Comparison of ENCODE assay signal across 15 cellular contexts in the genomic region with DNA sequence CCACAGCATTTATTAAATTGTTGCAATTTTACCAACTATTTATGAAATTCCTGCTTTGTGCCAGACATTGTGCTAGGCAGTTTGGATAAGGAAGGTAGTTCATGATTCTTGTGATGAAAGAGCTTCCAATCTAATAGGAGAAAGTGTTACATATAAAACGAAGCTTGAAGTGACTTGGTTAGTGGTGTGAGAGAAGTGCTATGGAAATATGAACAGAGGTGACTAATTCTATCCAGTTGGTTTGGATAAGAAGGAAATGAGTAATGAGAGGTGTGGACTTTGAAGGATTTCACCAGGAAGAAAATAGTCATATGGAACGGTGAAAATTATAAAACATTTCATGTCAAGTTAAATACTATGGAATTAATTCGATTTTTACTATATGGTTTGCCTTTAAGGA. TPM values are rescaled to one million over a fixed set of nuclear protein-coding genes. Genes with fewer than 3 reads are reported as not detected.
DNase-seq lines count a peak whose midpoint lies in the region; ATAC-seq, FAIRE-seq and TF ChIP-seq lines count a peak whose summit lies in the region.
"Had no signal": no experiment of that assay in that cellular context is flagged by ENCODE, and none has a peak within 500 bp of the region (broad histone marks: within the 10 kb centered on the region; RNA-seq: fewer than 3 reads in every experiment).

No MANE protein-coding gene starts in this region.

- H3K27me3 Mint-ChIP-seq in osteocyte (ENCODE audit: unreplicated experiment), result no peaks in the 10 kb centered on the region
- H3K27me3 Mint-ChIP-seq: central memory CD8-positive, alpha-beta T cell; naive thymus-derived CD4-positive, alpha-beta T cell had no signal

- peak overlapping the region; percentile 60 for H3K9ac ChIP-seq in GM23248
- peak overlapping the region; percentile 12 for H3K9ac ChIP-seq in endothelial cell of umbilical vein (replicated peaks; ENCODE audit: extremely low read depth, insufficient read depth, low read length)

- ATAC-seq in GM21786 (IDR thresholded peaks at IDR 0.05; ENCODE audit: unreplicated experiment), result no peak
- ATAC-seq: activated CD8-positive, alpha-beta T cell treated with anti-CD3 and anti-CD28 coated beads, Interleukin-2, amount 10 ng/mL, durations not matched to agents 7 days and 5 days; naive thymus-derived CD4-positive, alpha-beta T cell had no signal

- H4K20me1 ChIP-seq in GM23248 (ENCODE audit: insufficient read depth), result no peaks in the 10 kb centered on the region
- no peaks in the 10 kb centered on the region for H4K20me1 ChIP-seq in endothelial cell of umbilical vein (replicated peaks; ENCODE audit: control insufficient read depth, extremely low read depth, insufficient read depth, low read length)
- H4K20me1 ChIP-seq in osteoblast (ENCODE audit: insufficient read depth, low read length), result no peaks in the 10 kb centered on the region

- CTCF ChIA-PET in endothelial cell of umbilical vein (lab: Charles Lee), result interaction anchor here (0.6 to 1.6 kb wide), 3 partner anchors 11 to 66 kb away, joined by 3 to 4 read pairs (median 4); no protein-coding TSS in a partner anchor

- no peaks in the 10 kb centered on the region for H3K36me3 Mint-ChIP-seq in osteocyte (ENCODE audit: unreplicated experiment)

- POLR2A ChIA-PET in endothelial cell of umbilical vein (lab: Charles Lee), result no interaction called here

- H3K9me3 ChIP-seq in GM23248 (ENCODE audit: low read depth) (peaks cover 4% of the 10 kb centered on the region), endothelial cell of umbilical vein (replicated peaks; ENCODE audit: control insufficient read depth, insufficient read depth, low read length) (no peaks in the 10 kb centered on the region), osteoblast (ENCODE audit: low read depth, low read length) (no peaks in the 10 kb centered on the region)

- in situ Hi-C loops in GM23248 (cut with MboI), result no loop called here

- H3K27ac ChIP-seq in GM23248 (peak overlapping the region; percentile 87), endothelial cell of umbilical vein (ENCODE audit: insufficient read depth, low read depth, low read length) (peak overlapping the region; percentile 68), osteoblast (ENCODE audit: low read depth, low read length) (peak overlapping the region; percentile 59), substantia nigra (ENCODE audit: low read depth, low read length, poor library complexity, severe bottlenecking) (no peak overlapping the region)
- H3K27ac ChIP-seq: thoracic aorta had no signal

- H3K4me1 ChIP-seq in GM23248 (ENCODE audit: insufficient read depth), result peaks cover 35% of the 10 kb centered on the region
- H3K4me1 ChIP-seq in endothelial cell of umbilical vein (ENCODE audit: control insufficient read depth, extremely low read depth, insufficient read depth, low read length), result peaks cover 31% of the 10 kb centered on the region
- H3K4me1 ChIP-seq in osteoblast (ENCODE audit: insufficient read depth, low read length), result peaks cover 24% of the 10 kb centered on the region

- no peaks in the 10 kb centered on the region for H3K9me1 ChIP-seq in endothelial cell of umbilical vein (replicated peaks; ENCODE audit: control insufficient read depth, extremely low read depth, insufficient read depth, low read length)

- H3K4me3 ChIP-seq in GM23248 (peak overlapping the region; percentile 62), endothelial cell of umbilical vein (replicated peaks in 1 of 3; ENCODE audit: insufficient read depth in 1 of 3, low read depth in 1 of 3, low read length in 3 of 3) (no peak overlapping the region), osteoblast (ENCODE audit: insufficient read depth, low read length) (peak overlapping the region; percentile 42)
- H3K4me3 ChIP-seq: thoracic aorta had no signal

- dilution Hi-C loops in endothelial cell of umbilical vein (cut with MboI; ENCODE audit: extremely low pct_ligation_motif_present, low sequenced_read_pairs), result no loop called here

- peaks cover 32% of the 10 kb centered on the region for H3F3A ChIP-seq in GM23248 (ENCODE audit: insufficient read depth)

- 19% methylated on average over 3 of the region's 3 CpGs for WGBS in GM23248 (ENCODE audit: low coverage in 1 of 2, low lambda C conversion rate in 2 of 2, missing lambda C conversion rate in 2 of 2), 2 experiments

- intact Hi-C loops in endothelial cell of umbilical vein (cut with micrococcal nuclease), result no loop called here

- peak overlapping the region; percentile 97 for H3K4me2 ChIP-seq in GM23248 (ENCODE audit: unreplicated experiment)
- H3K4me2 ChIP-seq in endothelial cell of umbilical vein (ENCODE audit: insufficient read depth, low read length), result peak overlapping the region; percentile 24
- H3K4me2 ChIP-seq in osteoblast (ENCODE audit: insufficient read depth, low read length), result peak overlapping the region; percentile 68

- no peaks in the 10 kb centered on the region for H3K27me3 ChIP-seq in GM23248 (replicated peaks; ENCODE audit: insufficient read depth)
- H3K27me3 ChIP-seq in endothelial cell of umbilical vein (ENCODE audit: control insufficient read depth in 2 of 2, insufficient read depth in 2 of 2, low read length in 2 of 2), result no peaks in the 10 kb centered on the region
- no peaks in the 10 kb centered on the region for H3K27me3 ChIP-seq in osteoblast (ENCODE audit: insufficient read depth, low read length)

- no peak overlapping the region for H3K27ac Mint-ChIP-seq in osteocyte (ENCODE audit: unreplicated experiment)
- H3K27ac Mint-ChIP-seq: activated CD8-positive, alpha-beta T cell treated with anti-CD3 and anti-CD28 coated beads, Interleukin-2, amount 10 ng/mL, durations not matched to agents 7 days and 5 days; naive thymus-derived CD4-positive, alpha-beta T cell had no signal

- TF ChIP-seq POLR2A in endothelial cell of umbilical vein (IDR thresholded peaks at IDR 0.05; ENCODE audit: low read depth, low read length), result no peak

- BruUV-seq in endothelial cell of umbilical vein (replicated peaks; lab: Mats Ljungman, UMichigan), result no TSS peak

- peak; percentile 38 for FAIRE-seq in endothelial cell of umbilical vein (lab: Jason Lieb, UNC)
- FAIRE-seq: kidney had no signal

- TF ChIP-seq CTCF in endothelial cell of umbilical vein (IDR thresholded peaks at IDR 0.05; ENCODE audit: extremely low read depth in 1 of 2, insufficient read depth in 1 of 2, low read depth in 1 of 2, low read length in 2 of 2), result no peak
- no peak for TF ChIP-seq CTCF in osteoblast (IDR thresholded peaks at IDR 0.05; ENCODE audit: extremely low read depth, low read depth, low read length)
- no peak for TF ChIP-seq CTCF in osteocyte (IDR thresholded peaks at IDR 0.05)

- peaks cover 11% of the 10 kb centered on the region for H3K4me1 Mint-ChIP-seq in osteocyte (ENCODE audit: unreplicated experiment)
- H3K4me1 Mint-ChIP-seq: central memory CD8-positive, alpha-beta T cell had no signal

- H3K79me2 ChIP-seq in GM23248 (ENCODE audit: insufficient read depth), result no peaks in the 10 kb centered on the region
- no peaks in the 10 kb centered on the region for H3K79me2 ChIP-seq in endothelial cell of umbilical vein (ENCODE audit: control insufficient read depth, insufficient read depth, low read length)
- H3K79me2 ChIP-seq in osteoblast (ENCODE audit: insufficient read depth, low read length), result no peaks in the 10 kb centered on the region

- no peaks in the 10 kb centered on the region for H3K36me3 ChIP-seq in GM23248 (ENCODE audit: low read depth)
- no peaks in the 10 kb centered on the region for H3K36me3 ChIP-seq in endothelial cell of umbilical vein (ENCODE audit: control insufficient read depth in 2 of 2, extremely low read depth in 1 of 2, insufficient read depth in 2 of 2, low read length in 2 of 2)
- no peaks in the 10 kb centered on the region for H3K36me3 ChIP-seq in osteoblast (ENCODE audit: insufficient read depth, low read length)
- H3K36me3 ChIP-seq: thoracic aorta had no signal

- peaks cover 11% of the 10 kb centered on the region for H3K9me3 Mint-ChIP-seq in osteocyte (ENCODE audit: unreplicated experiment)

- peak; percentile 91 for DNase-seq in GM23248
- peak; percentile 84 for DNase-seq in RKO (ENCODE audit: low spot score)
- DNase-seq in endothelial cell of umbilical vein (ENCODE audit: low read depth, low spot score), result peak; percentile 69
- peak; percentile 57 for DNase-seq in osteoblast (ENCODE audit: insufficient read length, low spot score, missing footprints)
- DNase-seq in mesenteric fat pad (ENCODE audit: low spot score), result no peak
- DNase-seq in osteocyte (ENCODE audit: extremely low spot score, unreplicated experiment), result no peak
- DNase-seq in substantia nigra (lab: John Stamatoyannopoulos, UW), result no peak
- DNase-seq: activated CD8-positive, alpha-beta T cell treated with anti-CD3 and anti-CD28 coated beads, Interleukin-2, amount 10 ng/mL, durations not matched to agents 7 days and 5 days; activated gamma-delta T cell; kidney; naive thymus-derived CD4-positive, alpha-beta T cell; NCI-H2227 treated with DMSO at 0.1 percent for 48 hours had no signal

- no peaks in the 10 kb centered on the region for H3K9me2 ChIP-seq in GM23248 (ENCODE audit: insufficient read depth)

- H2AFZ ChIP-seq in GM23248 (peak overlapping the region; percentile 62), endothelial cell of umbilical vein (ENCODE audit: low read depth, low read length) (peak overlapping the region; percentile 24), osteoblast (ENCODE audit: low read length) (peak overlapping the region; percentile 52)

- H3K4me3 Mint-ChIP-seq in osteocyte (ENCODE audit: unreplicated experiment), result no peak overlapping the region
- H3K4me3 Mint-ChIP-seq: activated CD8-positive, alpha-beta T cell treated with anti-CD3 and anti-CD28 coated beads, Interleukin-2, amount 10 ng/mL, durations not matched to agents 7 days and 5 days; central memory CD8-positive, alpha-beta T cell; naive thymus-derived CD4-positive, alpha-beta T cell had no signal

TF ChIP-seq in endothelial cell of umbilical vein, 7 proteins besides CTCF, POLR2A, EP300 and RAD21 (continues in another document):
- no peak for TF ChIP-seq MYC (IDR thresholded peaks at IDR 0.05; ENCODE audit: low read depth, low read length)
- TF ChIP-seq POLR2AphosphoS5 (IDR thresholded peaks at IDR 0.05; ENCODE audit: insufficient read depth, low read depth, low read length), result no peak
- TF ChIP-seq FOS (IDR thresholded peaks at IDR 0.05; ENCODE audit: borderline replicate concordance, insufficient read depth, low read length), result peak; percentile 79

RNA-seq across cellular contexts. Expression of a gene that starts 48.6 kb away (rescaled TPM):
- total RNA-seq in GM23248 (2014; rRNA removed; shearing (Covaris generic)), result 0.54 and 0.63 TPM in 2 replicates
- polyA plus RNA-seq in GM23248 (2016; fragmentation: Nextera tagmentation; extraction: Ambion mirVana), result 0.49 and 0.76 TPM in 2 replicates
- total RNA-seq in endothelial cell of umbilical vein, result 1.3 and 2.1 TPM in 2 replicates
- polyA plus RNA-seq in endothelial cell of umbilical vein, result 0.79 and 0.80 TPM in 2 replicates
- 0.35 and 0.79 TPM in 2 replicates for polyA plus RNA-seq in endothelial cell of umbilical vein (2011; cell fraction: cytosol; rRNA removed)
- polyA plus RNA-seq in endothelial cell of umbilical vein (2011; cell fraction: nucleus; rRNA removed), result 1.7 and 3.3 TPM in 2 replicates
- 0.54 and 0.67 TPM in 2 replicates for polyA plus RNA-seq in endothelial cell of umbilical vein (2012)
- polyA minus RNA-seq in endothelial cell of umbilical vein, result 2.7 and 3.1 TPM in 2 replicates
- 2.6 TPM for polyA minus RNA-seq in endothelial cell of umbilical vein (2011; cell fraction: cytosol; rRNA and poly(A)+ RNA removed)
- 0.77 and 4.0 TPM in 2 replicates for polyA minus RNA-seq in endothelial cell of umbilical vein (2011; cell fraction: nucleus; rRNA and poly(A)+ RNA removed)
- total RNA-seq in osteoblast, result 0.29 and 1.1 TPM in 2 replicates
- total RNA-seq in mesenteric fat pad, result 2.4 TPM
- 0.42 and 1.1 TPM in 2 replicates for total RNA-seq in osteocyte
- polyA plus RNA-seq: naive thymus-derived CD4-positive, alpha-beta T cell had no signal

Comparison
In these comparisons a context has a peak if more than half of its experiments do, and no peak if none do; other contexts are left out.
1. DNase-seq: peak in GM23248 (single experiment), RKO (single experiment), endothelial cell of umbilical vein (single experiment) and osteoblast (single experiment); none in mesenteric fat pad (single experiment), osteocyte (single experiment) and substantia nigra (0 of 49).
2. H3K4me2 ChIP-seq: peak in every context shown above with its lines; median percentile 97 in GM23248; 68 in osteoblast; 24 in endothelial cell of umbilical vein.
3. H3K4me3 ChIP-seq: peak in GM23248 (single experiment) and osteoblast (single experiment); none in endothelial cell of umbilical vein (0 of 3).
4. Peak in every context shown above with its lines, with median percentiles within 50 percentile points of each other: H2AFZ ChIP-seq.